1 cellular context compared by ENCODE assay signal in the genomic region with DNA sequence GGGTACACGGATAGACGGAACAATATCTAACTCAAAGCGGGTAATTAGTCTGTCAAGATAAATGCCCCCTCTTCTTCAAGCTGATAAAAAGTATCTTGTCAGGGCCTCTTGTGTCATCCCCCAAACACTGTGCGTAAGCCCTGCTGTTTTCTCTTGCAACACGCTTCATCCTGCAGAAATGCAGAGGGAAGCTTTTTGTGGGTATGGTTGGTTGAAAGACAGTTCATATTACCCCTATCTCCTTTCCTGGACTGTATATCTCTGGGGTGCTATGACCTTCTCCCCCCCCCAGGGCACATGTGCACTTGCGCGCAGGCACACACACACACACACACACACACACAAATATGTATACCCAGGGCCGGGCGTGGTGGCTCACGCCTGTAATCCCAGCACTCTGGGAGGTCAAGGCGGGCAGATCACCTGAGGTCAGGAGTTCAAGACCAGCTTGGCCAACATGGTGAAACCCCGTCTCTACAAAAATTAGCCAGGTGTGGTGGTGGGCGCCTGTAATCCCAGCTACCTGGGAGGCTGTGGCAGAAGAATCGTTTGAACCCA.
TF ChIP-seq lines count a peak whose summit lies in the region.
"Not testable (repeated sequence)": the region's sequence is repeated elsewhere in the genome, so short reads cannot be mapped to it uniquely, and the experiment has no call there.

No MANE protein-coding gene starts in this region.

TF ChIP-seq in K562, 482 proteins besides CTCF, POLR2A, EP300 and RAD21 (continued from another document and continues in another):
- TF ChIP-seq NR2F6 (CRISPR knock-in tag; IDR thresholded peaks at IDR 0.05) (0 out of 2 replicates have a peak, but pooled peaks have one; percentile 26), SMARCB1 (IDR thresholded peaks at IDR 0.05; ENCODE audit: insufficient read length, low read depth) (peak; percentile 55), JUND (IDR thresholded peaks at IDR 0.05; ENCODE audit: borderline replicate concordance, low read depth, low read length) (0 out of 2 replicates have a peak, but pooled peaks have one; percentile 24), ZNF766 (CRISPR knock-in tag; conservative IDR thresholded peaks at IDR 0.05) (0 out of 2 replicates have a peak, but pooled peaks have one; percentile 43), CEBPG (CRISPR knock-in tag; IDR thresholded peaks at IDR 0.05) (peak; percentile 79; the same call in 1 of the 2 replicates), CEBPG (tag; conservative IDR thresholded peaks at IDR 0.05 in 1 of 2, IDR thresholded peaks at IDR 0.05 in 1 of 2) (peak; percentile 64 to 66; a peak in 2 of 4 replicates), CCNT2 (IDR thresholded peaks at IDR 0.05; ENCODE audit: borderline replicate concordance, extremely low read depth, insufficient read length, low read depth, low read length) (peak; percentile 32), TBL1XR1 (IDR thresholded peaks at IDR 0.05; ENCODE audit: low read length in 2 of 2) (peak in 1 of 2 experiments; percentile 56; a peak in 1 of 4 replicates), MEIS2 (IDR thresholded peaks at IDR 0.05; ENCODE audit: partially characterized antibody) (peak; percentile 81), TEAD1 (CRISPR knock-in tag; IDR thresholded peaks at IDR 0.05) (0 out of 4 replicates have a peak, but pooled peaks of 1 of the 2 experiments have one; percentile 27), KDM1A (IDR thresholded peaks at IDR 0.05) (peak in 1 of 2 experiments; percentile 69; a peak in 2 of 4 replicates), ZNF263 (CRISPR knock-in tag; IDR thresholded peaks at IDR 0.05; ENCODE audit: borderline replicate concordance) (peak; percentile 43; the same call in 1 of the 2 replicates), PHF20 (IDR thresholded peaks at IDR 0.05; ENCODE audit: partially characterized antibody) (peak; percentile 68), NRF1 (conservative IDR thresholded peaks at IDR 0.05 in 1 of 2, IDR thresholded peaks at IDR 0.05 in 1 of 2) (peak; percentile 61 to 73; a peak in 3 of 4 replicates), CEBPB (tag; IDR thresholded peaks at IDR 0.05) (peak; percentile 92), TEAD4 (IDR thresholded peaks at IDR 0.05; ENCODE audit: low read length) (peak; percentile 43; the same call in 1 of the 2 replicates), MYNN (IDR thresholded peaks at IDR 0.05) (0 out of 2 replicates have a peak, but pooled peaks have one; percentile 6), CREB1 (IDR thresholded peaks at IDR 0.05) (0 out of 2 replicates have a peak, but pooled peaks have one; percentile 22), ZNF12 (CRISPR knock-in tag; IDR thresholded peaks at IDR 0.05) (peak; percentile 69; the same call in 1 of the 2 replicates), KLF16 (IDR thresholded peaks at IDR 0.05) (peak; percentile 26; the same call in 1 of the 2 replicates), CREM (IDR thresholded peaks at IDR 0.05; ENCODE audit: low read depth) (peak; percentile 53; the same call in 1 of the 2 replicates), FOXK2 (conservative IDR thresholded peaks at IDR 0.05 in 1 of 2, IDR thresholded peaks at IDR 0.05 in 1 of 2; ENCODE audit: low read depth in 2 of 2) (0 out of 4 replicates have a peak, but pooled peaks of 1 of the 2 experiments have one; percentile 13), GATAD2B (IDR thresholded peaks at IDR 0.05; ENCODE audit: borderline replicate concordance) (0 out of 2 replicates have a peak, but pooled peaks have one; percentile 0), NR2C1 (IDR thresholded peaks at IDR 0.05) (peak; percentile 57), NR2C1 (tag; IDR thresholded peaks at IDR 0.05) (0 out of 2 replicates have a peak, but pooled peaks have one; percentile 22), KDM4B (IDR thresholded peaks at IDR 0.05; ENCODE audit: borderline replicate concordance in 2 of 2, low read depth in 1 of 2) (0 out of 4 replicates have a peak, but pooled peaks of 1 of the 2 experiments have one; percentile 49), MECOM (CRISPR knock-in tag; IDR thresholded peaks at IDR 0.05) (peak; percentile 99), ETV5 (CRISPR knock-in tag; IDR thresholded peaks at IDR 0.05; ENCODE audit: low read depth) (0 out of 2 replicates have a peak, but pooled peaks have one; percentile 51), CTBP1 (IDR thresholded peaks at IDR 0.05; ENCODE audit: borderline replicate concordance) (peak; percentile 67), TCF3 (CRISPR knock-in tag; IDR thresholded peaks at IDR 0.05) (peak; percentile 47), NFE2 (IDR thresholded peaks at IDR 0.05; ENCODE audit: low read depth) (peak; percentile 12; the same call in 1 of the 2 replicates), ESRRA (IDR thresholded peaks at IDR 0.05; ENCODE audit: borderline replicate concordance, low read depth) (peak; percentile 52; the same call in 1 of the 2 replicates)
- not testable (repeated sequence) for TF ChIP-seq JUND (tag; IDR thresholded peaks at IDR 0.05; ENCODE audit: borderline replicate concordance, low read depth, low read length); TEAD4 (CRISPR knock-in tag; IDR thresholded peaks at IDR 0.05; ENCODE audit: borderline replicate concordance); MYNN (CRISPR knock-in tag; IDR thresholded peaks at IDR 0.05); CREB1 (CRISPR knock-in tag; IDR thresholded peaks at IDR 0.05)
- TF ChIP-seq, protein P1, sequence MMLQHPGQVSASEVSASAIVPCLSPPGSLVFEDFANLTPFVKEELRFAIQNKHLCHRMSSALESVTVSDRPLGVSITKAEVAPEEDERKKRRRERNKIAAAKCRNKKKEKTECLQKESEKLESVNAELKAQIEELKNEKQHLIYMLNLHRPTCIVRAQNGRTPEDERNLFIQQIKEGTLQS (IDR thresholded peaks at IDR 0.05): peak; percentile 63
- TF ChIP-seq, protein P1 (CRISPR knock-in tag; conservative IDR thresholded peaks at IDR 0.05): not testable (repeated sequence)
- TF ChIP-seq, protein P2, sequence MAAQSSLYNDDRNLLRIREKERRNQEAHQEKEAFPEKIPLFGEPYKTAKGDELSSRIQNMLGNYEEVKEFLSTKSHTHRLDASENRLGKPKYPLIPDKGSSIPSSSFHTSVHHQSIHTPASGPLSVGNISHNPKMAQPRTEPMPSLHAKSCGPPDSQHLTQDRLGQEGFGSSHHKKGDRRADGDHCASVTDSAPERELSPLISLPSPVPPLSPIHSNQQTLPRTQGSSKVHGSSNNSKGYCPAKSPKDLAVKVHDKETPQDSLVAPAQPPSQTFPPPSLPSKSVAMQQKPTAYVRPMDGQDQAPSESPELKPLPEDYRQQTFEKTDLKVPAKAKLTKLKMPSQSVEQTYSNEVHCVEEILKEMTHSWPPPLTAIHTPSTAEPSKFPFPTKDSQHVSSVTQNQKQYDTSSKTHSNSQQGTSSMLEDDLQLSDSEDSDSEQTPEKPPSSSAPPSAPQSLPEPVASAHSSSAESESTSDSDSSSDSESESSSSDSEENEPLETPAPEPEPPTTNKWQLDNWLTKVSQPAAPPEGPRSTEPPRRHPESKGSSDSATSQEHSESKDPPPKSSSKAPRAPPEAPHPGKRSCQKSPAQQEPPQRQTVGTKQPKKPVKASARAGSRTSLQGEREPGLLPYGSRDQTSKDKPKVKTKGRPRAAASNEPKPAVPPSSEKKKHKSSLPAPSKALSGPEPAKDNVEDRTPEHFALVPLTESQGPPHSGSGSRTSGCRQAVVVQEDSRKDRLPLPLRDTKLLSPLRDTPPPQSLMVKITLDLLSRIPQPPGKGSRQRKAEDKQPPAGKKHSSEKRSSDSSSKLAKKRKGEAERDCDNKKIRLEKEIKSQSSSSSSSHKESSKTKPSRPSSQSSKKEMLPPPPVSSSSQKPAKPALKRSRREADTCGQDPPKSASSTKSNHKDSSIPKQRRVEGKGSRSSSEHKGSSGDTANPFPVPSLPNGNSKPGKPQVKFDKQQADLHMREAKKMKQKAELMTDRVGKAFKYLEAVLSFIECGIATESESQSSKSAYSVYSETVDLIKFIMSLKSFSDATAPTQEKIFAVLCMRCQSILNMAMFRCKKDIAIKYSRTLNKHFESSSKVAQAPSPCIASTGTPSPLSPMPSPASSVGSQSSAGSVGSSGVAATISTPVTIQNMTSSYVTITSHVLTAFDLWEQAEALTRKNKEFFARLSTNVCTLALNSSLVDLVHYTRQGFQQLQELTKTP (IDR thresholded peaks at IDR 0.05; ENCODE audit: low read depth in 1 of 2, partially characterized antibody in 2 of 2): peak in 1 of 2 experiments; percentile 46
- TF ChIP-seq, protein P3, sequence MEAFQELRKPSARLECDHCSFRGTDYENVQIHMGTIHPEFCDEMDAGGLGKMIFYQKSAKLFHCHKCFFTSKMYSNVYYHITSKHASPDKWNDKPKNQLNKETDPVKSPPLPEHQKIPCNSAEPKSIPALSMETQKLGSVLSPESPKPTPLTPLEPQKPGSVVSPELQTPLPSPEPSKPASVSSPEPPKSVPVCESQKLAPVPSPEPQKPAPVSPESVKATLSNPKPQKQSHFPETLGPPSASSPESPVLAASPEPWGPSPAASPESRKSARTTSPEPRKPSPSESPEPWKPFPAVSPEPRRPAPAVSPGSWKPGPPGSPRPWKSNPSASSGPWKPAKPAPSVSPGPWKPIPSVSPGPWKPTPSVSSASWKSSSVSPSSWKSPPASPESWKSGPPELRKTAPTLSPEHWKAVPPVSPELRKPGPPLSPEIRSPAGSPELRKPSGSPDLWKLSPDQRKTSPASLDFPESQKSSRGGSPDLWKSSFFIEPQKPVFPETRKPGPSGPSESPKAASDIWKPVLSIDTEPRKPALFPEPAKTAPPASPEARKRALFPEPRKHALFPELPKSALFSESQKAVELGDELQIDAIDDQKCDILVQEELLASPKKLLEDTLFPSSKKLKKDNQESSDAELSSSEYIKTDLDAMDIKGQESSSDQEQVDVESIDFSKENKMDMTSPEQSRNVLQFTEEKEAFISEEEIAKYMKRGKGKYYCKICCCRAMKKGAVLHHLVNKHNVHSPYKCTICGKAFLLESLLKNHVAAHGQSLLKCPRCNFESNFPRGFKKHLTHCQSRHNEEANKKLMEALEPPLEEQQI (IDR thresholded peaks at IDR 0.05): peak; percentile 57
- TF ChIP-seq, protein P4, sequence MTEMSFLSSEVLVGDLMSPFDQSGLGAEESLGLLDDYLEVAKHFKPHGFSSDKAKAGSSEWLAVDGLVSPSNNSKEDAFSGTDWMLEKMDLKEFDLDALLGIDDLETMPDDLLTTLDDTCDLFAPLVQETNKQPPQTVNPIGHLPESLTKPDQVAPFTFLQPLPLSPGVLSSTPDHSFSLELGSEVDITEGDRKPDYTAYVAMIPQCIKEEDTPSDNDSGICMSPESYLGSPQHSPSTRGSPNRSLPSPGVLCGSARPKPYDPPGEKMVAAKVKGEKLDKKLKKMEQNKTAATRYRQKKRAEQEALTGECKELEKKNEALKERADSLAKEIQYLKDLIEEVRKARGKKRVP (CRISPR knock-in tag; IDR thresholded peaks at IDR 0.05): 0 out of 2 replicates have a peak, but pooled peaks have one; percentile 15
- TF ChIP-seq, protein P5, sequence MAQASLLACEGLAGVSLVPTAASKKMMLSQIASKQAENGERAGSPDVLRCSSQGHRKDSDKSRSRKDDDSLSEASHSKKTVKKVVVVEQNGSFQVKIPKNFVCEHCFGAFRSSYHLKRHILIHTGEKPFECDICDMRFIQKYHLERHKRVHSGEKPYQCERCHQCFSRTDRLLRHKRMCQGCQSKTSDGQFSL (CRISPR knock-in tag; IDR thresholded peaks at IDR 0.05): peak; percentile 81
- TF ChIP-seq, protein P5 (tag; IDR thresholded peaks at IDR 0.05): peak in 1 of 2 experiments; percentile 54; a peak in 1 of 4 replicates
- TF ChIP-seq, protein P6, sequence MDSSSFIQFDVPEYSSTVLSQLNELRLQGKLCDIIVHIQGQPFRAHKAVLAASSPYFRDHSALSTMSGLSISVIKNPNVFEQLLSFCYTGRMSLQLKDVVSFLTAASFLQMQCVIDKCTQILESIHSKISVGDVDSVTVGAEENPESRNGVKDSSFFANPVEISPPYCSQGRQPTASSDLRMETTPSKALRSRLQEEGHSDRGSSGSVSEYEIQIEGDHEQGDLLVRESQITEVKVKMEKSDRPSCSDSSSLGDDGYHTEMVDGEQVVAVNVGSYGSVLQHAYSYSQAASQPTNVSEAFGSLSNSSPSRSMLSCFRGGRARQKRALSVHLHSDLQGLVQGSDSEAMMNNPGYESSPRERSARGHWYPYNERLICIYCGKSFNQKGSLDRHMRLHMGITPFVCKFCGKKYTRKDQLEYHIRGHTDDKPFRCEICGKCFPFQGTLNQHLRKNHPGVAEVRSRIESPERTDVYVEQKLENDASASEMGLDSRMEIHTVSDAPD (CRISPR knock-in tag; IDR thresholded peaks at IDR 0.05): 0 out of 2 replicates have a peak, but pooled peaks have one; percentile 26
- TF ChIP-seq, protein P7, sequence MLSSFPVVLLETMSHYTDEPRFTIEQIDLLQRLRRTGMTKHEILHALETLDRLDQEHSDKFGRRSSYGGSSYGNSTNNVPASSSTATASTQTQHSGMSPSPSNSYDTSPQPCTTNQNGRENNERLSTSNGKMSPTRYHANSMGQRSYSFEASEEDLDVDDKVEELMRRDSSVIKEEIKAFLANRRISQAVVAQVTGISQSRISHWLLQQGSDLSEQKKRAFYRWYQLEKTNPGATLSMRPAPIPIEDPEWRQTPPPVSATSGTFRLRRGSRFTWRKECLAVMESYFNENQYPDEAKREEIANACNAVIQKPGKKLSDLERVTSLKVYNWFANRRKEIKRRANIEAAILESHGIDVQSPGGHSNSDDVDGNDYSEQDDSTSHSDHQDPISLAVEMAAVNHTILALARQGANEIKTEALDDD (IDR thresholded peaks at IDR 0.05): peak; percentile 64; the same call in 1 of the 2 replicates
- TF ChIP-seq, protein P8, sequence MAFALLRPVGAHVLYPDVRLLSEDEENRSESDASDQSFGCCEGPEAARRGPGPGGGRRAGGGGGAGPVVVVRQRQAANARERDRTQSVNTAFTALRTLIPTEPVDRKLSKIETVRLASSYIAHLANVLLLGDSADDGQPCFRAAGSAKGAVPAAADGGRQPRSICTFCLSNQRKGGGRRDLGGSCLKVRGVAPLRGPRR (CRISPR knock-in tag; IDR thresholded peaks at IDR 0.05): 0 out of 2 replicates have a peak, but pooled peaks have one; percentile 9
- TF ChIP-seq, protein P9, sequence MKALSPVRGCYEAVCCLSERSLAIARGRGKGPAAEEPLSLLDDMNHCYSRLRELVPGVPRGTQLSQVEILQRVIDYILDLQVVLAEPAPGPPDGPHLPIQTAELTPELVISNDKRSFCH (CRISPR knock-in tag; IDR thresholded peaks at IDR 0.05): not testable (repeated sequence)
- TF ChIP-seq, protein P9 (tag; IDR thresholded peaks at IDR 0.05): peak; percentile 54; the same call in 1 of the 2 replicates
- TF ChIP-seq, protein P10, sequence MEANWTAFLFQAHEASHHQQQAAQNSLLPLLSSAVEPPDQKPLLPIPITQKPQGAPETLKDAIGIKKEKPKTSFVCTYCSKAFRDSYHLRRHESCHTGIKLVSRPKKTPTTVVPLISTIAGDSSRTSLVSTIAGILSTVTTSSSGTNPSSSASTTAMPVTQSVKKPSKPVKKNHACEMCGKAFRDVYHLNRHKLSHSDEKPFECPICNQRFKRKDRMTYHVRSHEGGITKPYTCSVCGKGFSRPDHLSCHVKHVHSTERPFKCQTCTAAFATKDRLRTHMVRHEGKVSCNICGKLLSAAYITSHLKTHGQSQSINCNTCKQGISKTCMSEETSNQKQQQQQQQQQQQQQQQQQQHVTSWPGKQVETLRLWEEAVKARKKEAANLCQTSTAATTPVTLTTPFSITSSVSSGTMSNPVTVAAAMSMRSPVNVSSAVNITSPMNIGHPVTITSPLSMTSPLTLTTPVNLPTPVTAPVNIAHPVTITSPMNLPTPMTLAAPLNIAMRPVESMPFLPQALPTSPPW (CRISPR knock-in tag; IDR thresholded peaks at IDR 0.05): peak; percentile 55
